ENCODE assay signal across 1 cellular context in genomic region chr5:14143843-14144585, GRCh38.
A peak's percentile ranks its signal among the peaks of the same experiment; 100 is the strongest.
TF ChIP-seq lines count a peak whose summit lies in the region.

No MANE protein-coding gene starts in this region.

TF ChIP-seq in HepG2, 621 proteins besides CTCF, POLR2A, EP300 and RAD21 (continued from another document and continues in another):
- TF ChIP-seq, protein P1, sequence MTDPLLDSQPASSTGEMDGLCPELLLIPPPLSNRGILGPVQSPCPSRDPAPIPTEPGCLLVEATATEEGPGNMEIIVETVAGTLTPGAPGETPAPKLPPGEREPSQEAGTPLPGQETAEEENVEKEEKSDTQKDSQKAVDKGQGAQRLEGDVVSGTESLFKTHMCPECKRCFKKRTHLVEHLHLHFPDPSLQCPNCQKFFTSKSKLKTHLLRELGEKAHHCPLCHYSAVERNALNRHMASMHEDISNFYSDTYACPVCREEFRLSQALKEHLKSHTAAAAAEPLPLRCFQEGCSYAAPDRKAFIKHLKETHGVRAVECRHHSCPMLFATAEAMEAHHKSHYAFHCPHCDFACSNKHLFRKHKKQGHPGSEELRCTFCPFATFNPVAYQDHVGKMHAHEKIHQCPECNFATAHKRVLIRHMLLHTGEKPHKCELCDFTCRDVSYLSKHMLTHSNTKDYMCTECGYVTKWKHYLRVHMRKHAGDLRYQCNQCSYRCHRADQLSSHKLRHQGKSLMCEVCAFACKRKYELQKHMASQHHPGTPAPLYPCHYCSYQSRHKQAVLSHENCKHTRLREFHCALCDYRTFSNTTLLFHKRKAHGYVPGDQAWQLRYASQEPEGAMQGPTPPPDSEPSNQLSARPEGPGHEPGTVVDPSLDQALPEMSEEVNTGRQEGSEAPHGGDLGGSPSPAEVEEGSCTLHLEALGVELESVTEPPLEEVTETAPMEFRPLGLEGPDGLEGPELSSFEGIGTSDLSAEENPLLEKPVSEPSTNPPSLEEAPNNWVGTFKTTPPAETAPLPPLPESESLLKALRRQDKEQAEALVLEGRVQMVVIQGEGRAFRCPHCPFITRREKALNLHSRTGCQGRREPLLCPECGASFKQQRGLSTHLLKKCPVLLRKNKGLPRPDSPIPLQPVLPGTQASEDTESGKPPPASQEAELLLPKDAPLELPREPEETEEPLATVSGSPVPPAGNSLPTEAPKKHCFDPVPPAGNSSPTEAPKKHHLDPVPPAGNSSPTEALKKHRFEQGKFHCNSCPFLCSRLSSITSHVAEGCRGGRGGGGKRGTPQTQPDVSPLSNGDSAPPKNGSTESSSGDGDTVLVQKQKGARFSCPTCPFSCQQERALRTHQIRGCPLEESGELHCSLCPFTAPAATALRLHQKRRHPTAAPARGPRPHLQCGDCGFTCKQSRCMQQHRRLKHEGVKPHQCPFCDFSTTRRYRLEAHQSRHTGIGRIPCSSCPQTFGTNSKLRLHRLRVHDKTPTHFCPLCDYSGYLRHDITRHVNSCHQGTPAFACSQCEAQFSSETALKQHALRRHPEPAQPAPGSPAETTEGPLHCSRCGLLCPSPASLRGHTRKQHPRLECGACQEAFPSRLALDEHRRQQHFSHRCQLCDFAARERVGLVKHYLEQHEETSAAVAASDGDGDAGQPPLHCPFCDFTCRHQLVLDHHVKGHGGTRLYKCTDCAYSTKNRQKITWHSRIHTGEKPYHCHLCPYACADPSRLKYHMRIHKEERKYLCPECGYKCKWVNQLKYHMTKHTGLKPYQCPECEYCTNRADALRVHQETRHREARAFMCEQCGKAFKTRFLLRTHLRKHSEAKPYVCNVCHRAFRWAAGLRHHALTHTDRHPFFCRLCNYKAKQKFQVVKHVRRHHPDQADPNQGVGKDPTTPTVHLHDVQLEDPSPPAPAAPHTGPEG (CRISPR knock-in tag; IDR thresholded peaks at IDR 0.05) = no peak
- TF ChIP-seq ZNF160 (CRISPR knock-in tag; IDR thresholded peaks at IDR 0.05) = no peak
- no peak for TF ChIP-seq ZNF660 (CRISPR knock-in tag; IDR thresholded peaks at IDR 0.05; ENCODE audit: borderline replicate concordance, low read depth)
- 0 out of 2 replicates have a peak, but pooled peaks have one; percentile 12 for TF ChIP-seq HDAC2 (CRISPR knock-in tag; IDR thresholded peaks at IDR 0.05)
- TF ChIP-seq, protein P2, sequence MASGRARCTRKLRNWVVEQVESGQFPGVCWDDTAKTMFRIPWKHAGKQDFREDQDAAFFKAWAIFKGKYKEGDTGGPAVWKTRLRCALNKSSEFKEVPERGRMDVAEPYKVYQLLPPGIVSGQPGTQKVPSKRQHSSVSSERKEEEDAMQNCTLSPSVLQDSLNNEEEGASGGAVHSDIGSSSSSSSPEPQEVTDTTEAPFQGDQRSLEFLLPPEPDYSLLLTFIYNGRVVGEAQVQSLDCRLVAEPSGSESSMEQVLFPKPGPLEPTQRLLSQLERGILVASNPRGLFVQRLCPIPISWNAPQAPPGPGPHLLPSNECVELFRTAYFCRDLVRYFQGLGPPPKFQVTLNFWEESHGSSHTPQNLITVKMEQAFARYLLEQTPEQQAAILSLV (CRISPR knock-in tag; IDR thresholded peaks at IDR 0.05; ENCODE audit: borderline replicate concordance) = no peak
- no peak for TF ChIP-seq RARG (CRISPR knock-in tag; IDR thresholded peaks at IDR 0.05; ENCODE audit: low read depth)
- TF ChIP-seq ZBTB4 (CRISPR knock-in tag; IDR thresholded peaks at IDR 0.05; ENCODE audit: borderline replicate concordance) = no peak
- TF ChIP-seq ZNF207 (IDR thresholded peaks at IDR 0.05; ENCODE audit: borderline replicate concordance) = no peak
- no peak for TF ChIP-seq ZSCAN25 (CRISPR knock-in tag; IDR thresholded peaks at IDR 0.05)
- TF ChIP-seq, protein P3, sequence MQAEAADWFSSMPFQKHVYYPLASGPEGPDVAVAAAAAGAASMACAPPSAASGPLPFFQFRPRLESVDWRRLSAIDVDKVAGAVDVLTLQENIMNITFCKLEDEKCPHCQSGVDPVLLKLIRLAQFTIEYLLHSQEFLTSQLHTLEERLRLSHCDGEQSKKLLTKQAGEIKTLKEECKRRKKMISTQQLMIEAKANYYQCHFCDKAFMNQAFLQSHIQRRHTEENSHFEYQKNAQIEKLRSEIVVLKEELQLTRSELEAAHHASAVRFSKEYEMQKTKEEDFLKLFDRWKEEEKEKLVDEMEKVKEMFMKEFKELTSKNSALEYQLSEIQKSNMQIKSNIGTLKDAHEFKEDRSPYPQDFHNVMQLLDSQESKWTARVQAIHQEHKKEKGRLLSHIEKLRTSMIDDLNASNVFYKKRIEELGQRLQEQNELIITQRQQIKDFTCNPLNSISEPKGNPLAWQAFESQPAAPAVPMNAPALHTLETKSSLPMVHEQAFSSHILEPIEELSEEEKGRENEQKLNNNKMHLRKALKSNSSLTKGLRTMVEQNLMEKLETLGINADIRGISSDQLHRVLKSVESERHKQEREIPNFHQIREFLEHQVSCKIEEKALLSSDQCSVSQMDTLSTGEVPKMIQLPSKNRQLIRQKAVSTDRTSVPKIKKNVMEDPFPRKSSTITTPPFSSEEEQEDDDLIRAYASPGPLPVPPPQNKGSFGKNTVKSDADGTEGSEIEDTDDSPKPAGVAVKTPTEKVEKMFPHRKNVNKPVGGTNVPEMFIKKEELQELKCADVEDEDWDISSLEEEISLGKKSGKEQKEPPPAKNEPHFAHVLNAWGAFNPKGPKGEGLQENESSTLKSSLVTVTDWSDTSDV (CRISPR knock-in tag; IDR thresholded peaks at IDR 0.05) = no peak
- TF ChIP-seq, protein P4, sequence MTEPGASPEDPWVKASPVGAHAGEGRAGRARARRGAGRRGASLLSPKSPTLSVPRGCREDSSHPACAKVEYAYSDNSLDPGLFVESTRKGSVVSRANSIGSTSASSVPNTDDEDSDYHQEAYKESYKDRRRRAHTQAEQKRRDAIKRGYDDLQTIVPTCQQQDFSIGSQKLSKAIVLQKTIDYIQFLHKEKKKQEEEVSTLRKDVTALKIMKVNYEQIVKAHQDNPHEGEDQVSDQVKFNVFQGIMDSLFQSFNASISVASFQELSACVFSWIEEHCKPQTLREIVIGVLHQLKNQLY (CRISPR knock-in tag; IDR thresholded peaks at IDR 0.05) = no peak
- peak; percentile 64; the same call in 1 of the 2 replicates for TF ChIP-seq ZMYM3 (CRISPR knock-in tag; IDR thresholded peaks at IDR 0.05)
- TF ChIP-seq ZNF24 (IDR thresholded peaks at IDR 0.05) = no peak
- no peak for TF ChIP-seq ZNF431 (CRISPR knock-in tag; IDR thresholded peaks at IDR 0.05; ENCODE audit: borderline replicate concordance, low read depth)
- no peak for TF ChIP-seq CENPT (CRISPR knock-in tag; IDR thresholded peaks at IDR 0.05; ENCODE audit: low read depth)
- TF ChIP-seq RBFOX2 (IDR thresholded peaks at IDR 0.05; ENCODE audit: low read depth, low read length) = peak; percentile 56
- 0 out of 2 replicates have a peak, but pooled peaks have one; percentile 49 for TF ChIP-seq SALL2 (CRISPR knock-in tag; IDR thresholded peaks at IDR 0.05)
- no peak for TF ChIP-seq PHF5A (CRISPR knock-in tag; IDR thresholded peaks at IDR 0.05; ENCODE audit: low read depth, unreplicated experiment)
- TF ChIP-seq MTF1 (CRISPR knock-in tag; IDR thresholded peaks at IDR 0.05) = no peak
- TF ChIP-seq TOE1 (CRISPR knock-in tag; IDR thresholded peaks at IDR 0.05) = no peak
- TF ChIP-seq, protein P5, sequence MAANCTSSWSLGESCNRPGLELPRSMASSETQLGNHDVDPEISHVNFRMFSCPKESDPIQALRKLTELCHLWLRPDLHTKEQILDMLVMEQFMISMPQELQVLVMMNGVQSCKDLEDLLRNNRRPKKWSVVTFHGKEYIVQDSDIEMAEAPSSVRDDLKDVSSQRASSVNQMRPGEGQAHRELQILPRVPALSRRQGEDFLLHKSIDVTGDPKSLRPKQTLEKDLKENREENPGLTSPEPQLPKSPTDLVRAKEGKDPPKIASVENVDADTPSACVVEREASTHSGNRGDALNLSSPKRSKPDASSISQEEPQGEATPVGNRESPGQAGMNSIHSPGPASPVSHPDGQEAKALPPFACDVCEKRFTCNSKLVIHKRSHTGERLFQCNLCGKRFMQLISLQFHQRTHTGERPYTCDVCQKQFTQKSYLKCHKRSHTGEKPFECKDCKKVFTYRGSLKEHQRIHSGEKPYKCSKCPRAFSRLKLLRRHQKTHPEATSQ (CRISPR knock-in tag; IDR thresholded peaks at IDR 0.05; ENCODE audit: borderline replicate concordance) = no peak
- TF ChIP-seq ELF3 (CRISPR knock-in tag; IDR thresholded peaks at IDR 0.05) = no peak
- 0 out of 2 replicates have a peak, but pooled peaks have one; percentile 52 for TF ChIP-seq ZNF777 (CRISPR knock-in tag; IDR thresholded peaks at IDR 0.05)
- no peak for TF ChIP-seq ZNF781 (CRISPR knock-in tag; IDR thresholded peaks at IDR 0.05; ENCODE audit: borderline replicate concordance, not compliant biosample characterization)
- no peak for TF ChIP-seq MIER3 (CRISPR knock-in tag; IDR thresholded peaks at IDR 0.05; ENCODE audit: borderline replicate concordance)
- no peak for TF ChIP-seq U2AF1 (optimal IDR thresholded peaks at IDR 0.05; ENCODE audit: low read depth, low read length)
- no peak for TF ChIP-seq BCL3 (CRISPR knock-in tag; IDR thresholded peaks at IDR 0.05)
- TF ChIP-seq ZNF670 (CRISPR knock-in tag; IDR thresholded peaks at IDR 0.05; ENCODE audit: borderline replicate concordance) = no peak
- TF ChIP-seq ZNF256 (CRISPR knock-in tag; conservative IDR thresholded peaks at IDR 0.05) = no peak
- 0 out of 2 replicates have a peak, but pooled peaks have one; percentile 50 for TF ChIP-seq HNRNPL (IDR thresholded peaks at IDR 0.05; ENCODE audit: low read depth, low read length)
- no peak for TF ChIP-seq MEIS1 (CRISPR knock-in tag; IDR thresholded peaks at IDR 0.05; ENCODE audit: borderline replicate concordance)
- no peak for TF ChIP-seq KAT7 (CRISPR knock-in tag; IDR thresholded peaks at IDR 0.05; ENCODE audit: borderline replicate concordance)
- no peak for TF ChIP-seq NFATC3 (CRISPR knock-in tag; IDR thresholded peaks at IDR 0.05)
- no peak for TF ChIP-seq MLXIP (CRISPR knock-in tag; IDR thresholded peaks at IDR 0.05; ENCODE audit: borderline replicate concordance)
- TF ChIP-seq ZNF224 (CRISPR knock-in tag; IDR thresholded peaks at IDR 0.05) = no peak
- no peak for TF ChIP-seq ZFP90 (CRISPR knock-in tag; IDR thresholded peaks at IDR 0.05; ENCODE audit: borderline replicate concordance)
- no peak for TF ChIP-seq ZBTB42 (CRISPR knock-in tag; IDR thresholded peaks at IDR 0.05)
- TF ChIP-seq, protein P6, sequence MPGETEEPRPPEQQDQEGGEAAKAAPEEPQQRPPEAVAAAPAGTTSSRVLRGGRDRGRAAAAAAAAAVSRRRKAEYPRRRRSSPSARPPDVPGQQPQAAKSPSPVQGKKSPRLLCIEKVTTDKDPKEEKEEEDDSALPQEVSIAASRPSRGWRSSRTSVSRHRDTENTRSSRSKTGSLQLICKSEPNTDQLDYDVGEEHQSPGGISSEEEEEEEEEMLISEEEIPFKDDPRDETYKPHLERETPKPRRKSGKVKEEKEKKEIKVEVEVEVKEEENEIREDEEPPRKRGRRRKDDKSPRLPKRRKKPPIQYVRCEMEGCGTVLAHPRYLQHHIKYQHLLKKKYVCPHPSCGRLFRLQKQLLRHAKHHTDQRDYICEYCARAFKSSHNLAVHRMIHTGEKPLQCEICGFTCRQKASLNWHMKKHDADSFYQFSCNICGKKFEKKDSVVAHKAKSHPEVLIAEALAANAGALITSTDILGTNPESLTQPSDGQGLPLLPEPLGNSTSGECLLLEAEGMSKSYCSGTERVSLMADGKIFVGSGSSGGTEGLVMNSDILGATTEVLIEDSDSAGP (CRISPR knock-in tag; IDR thresholded peaks at IDR 0.05; ENCODE audit: borderline replicate concordance) = no peak; the same call in 1 of the 2 replicates
- no peak for TF ChIP-seq ZNF850 (CRISPR knock-in tag; conservative IDR thresholded peaks at IDR 0.05)
- no peak for TF ChIP-seq ZNF580 (CRISPR knock-in tag; IDR thresholded peaks at IDR 0.05; ENCODE audit: borderline replicate concordance, low read depth)
